Comparison of ENCODE assay signal across 23 cellular contexts in genomic region chr2:136392897-136393296, GRCh38.
"Had no signal": no experiment of that assay in that cellular context is flagged by ENCODE, and none has a peak within 500 bp of the region (broad histone marks: within the 10 kb centered on the region; RNA-seq: fewer than 3 reads in every experiment).

No MANE protein-coding gene starts in this region.

- H3K27ac ChIP-seq: hepatocyte, left ventricle myocardium inferior, pancreas, prostate gland, tibial nerve, uterus had no signal

- H3K27me3 ChIP-seq: hepatocyte, pancreas, tibial nerve, uterus had no signal

- H3K9me3 ChIP-seq: left ventricle myocardium inferior, pancreas, prostate gland, tibial nerve, uterus had no signal

- H3K4me1 ChIP-seq: left ventricle myocardium inferior, pancreas, prostate gland, uterus had no signal

- H3K4me3 ChIP-seq: hepatocyte, left ventricle myocardium inferior, lung, pancreas, prostate gland, skin epidermis, tibial nerve, uterus had no signal

- H3K4me1 Mint-ChIP-seq: mesothelial cell of epicardium had no signal

- H3K4me3 Mint-ChIP-seq: mesothelial cell of epicardium; naive thymus-derived CD4-positive, alpha-beta T cell; natural killer cell treated with Interleukin-12 subunit alpha and Interleukin-12 subunit beta and Interleukin-15 and Interleukin-18, amount 100 ng/mL, for 72 hours; stimulated activated effector memory CD8-positive, alpha-beta T cell treated with anti-CD3 and anti-CD28 coated beads, Interleukin-12 subunit alpha, Interleukin-12 subunit beta, amount 100 ng/mL, for 72 hours; stimulated activated naive CD8-positive, alpha-beta T cell treated with anti-CD3 and anti-CD28 coated beads, Interleukin-15, amount 100 ng/mL, for 72 hours; type B pancreatic cell had no signal

- H3K27ac Mint-ChIP-seq: mesothelial cell of epicardium; stimulated activated effector memory CD8-positive, alpha-beta T cell treated with anti-CD3 and anti-CD28 coated beads, Interleukin-12 subunit alpha, Interleukin-12 subunit beta, amount 100 ng/mL, for 72 hours; type B pancreatic cell had no signal

- H3K36me3 ChIP-seq: left ventricle myocardium inferior, pancreas, prostate gland, tibial nerve, uterus had no signal

- H3K27me3 Mint-ChIP-seq: stimulated activated naive CD8-positive, alpha-beta T cell treated with anti-CD3 and anti-CD28 coated beads, Interleukin-15, amount 100 ng/mL, for 72 hours had no signal

- ATAC-seq: naive thymus-derived CD4-positive, alpha-beta T cell; natural killer cell treated with Interleukin-12 subunit alpha and Interleukin-12 subunit beta and Interleukin-15 and Interleukin-18, amount 100 ng/mL, for 72 hours; right cardiac atrium; sciatic nerve; stimulated activated effector memory CD8-positive, alpha-beta T cell treated with anti-CD3 and anti-CD28 coated beads, Interleukin-12 subunit alpha, Interleukin-12 subunit beta, amount 100 ng/mL, for 72 hours; stimulated activated naive CD8-positive, alpha-beta T cell treated with anti-CD3 and anti-CD28 coated beads, Interleukin-15, amount 100 ng/mL, for 72 hours had no signal

- H3K9me3 Mint-ChIP-seq: mesothelial cell of epicardium; naive thymus-derived CD4-positive, alpha-beta T cell; natural killer cell treated with Interleukin-12 subunit alpha and Interleukin-12 subunit beta and Interleukin-15 and Interleukin-18, amount 100 ng/mL, for 72 hours; stimulated activated effector memory CD8-positive, alpha-beta T cell treated with anti-CD3 and anti-CD28 coated beads, Interleukin-12 subunit alpha, Interleukin-12 subunit beta, amount 100 ng/mL, for 72 hours; stimulated activated naive CD8-positive, alpha-beta T cell treated with anti-CD3 and anti-CD28 coated beads, Interleukin-15, amount 100 ng/mL, for 72 hours; type B pancreatic cell had no signal

- H3K36me3 Mint-ChIP-seq: mesothelial cell of epicardium; naive thymus-derived CD4-positive, alpha-beta T cell; natural killer cell treated with Interleukin-12 subunit alpha and Interleukin-12 subunit beta and Interleukin-15 and Interleukin-18, amount 100 ng/mL, for 72 hours; stimulated activated effector memory CD8-positive, alpha-beta T cell treated with anti-CD3 and anti-CD28 coated beads, Interleukin-12 subunit alpha, Interleukin-12 subunit beta, amount 100 ng/mL, for 72 hours; type B pancreatic cell had no signal

- DNase-seq: islet precursor cell; left ventricle myocardium inferior; mesendoderm; naive thymus-derived CD4-positive, alpha-beta T cell; pancreas; posterior cingulate gyrus; retina; right cardiac atrium; stimulated activated CD4-positive, alpha-beta T cell treated with anti-CD3 and anti-CD28 coated beads, Interleukin-4, amount 100 ng/mL, for 24 hours; stimulated activated naive CD4-positive, alpha-beta T cell treated with Interleukin-2 at 50 U/mL for 16 hours; stimulated activated naive CD8-positive, alpha-beta T cell treated with anti-CD3 and anti-CD28 coated beads, Interleukin-15, amount 100 ng/mL, for 72 hours; substantia nigra; uterus had no signal
